ENCODE assay signal across 16 cellular contexts in genomic region chrX:119728487-119728886, GRCh38. TPM values are rescaled to one million over a fixed set of nuclear protein-coding genes. Genes with fewer than 3 reads are reported as not detected.
A peak's percentile ranks its signal among the peaks of the same experiment; 100 is the strongest.
DNase-seq lines count a peak whose midpoint lies in the region; ATAC-seq and TF ChIP-seq lines count a peak whose summit lies in the region.
"Had no signal": no experiment of that assay in that cellular context is flagged by ENCODE, and none has a peak within 500 bp of the region (broad histone marks: within the 10 kb centered on the region; RNA-seq: fewer than 3 reads in every experiment).

No MANE protein-coding gene starts in this region.

- peak overlapping the region in 1 of 8 donors; percentile 40 for H3K27ac Mint-ChIP-seq in CD8-positive, alpha-beta memory T cell
- H3K27ac Mint-ChIP-seq: activated CD4-positive, alpha-beta memory T cell treated with anti-CD3 and anti-CD28 coated beads, Interleukin-2, amount 10 ng/mL, durations not matched to agents 7 days and 5 days; dendritic cell treated with granulocyte-macrophage colony-stimulating factor and Interleukin-4, amounts not matched to agents 40 ng/mL and 50 ng/mL, for 4 days; HFFc6; stimulated activated naive CD8-positive, alpha-beta T cell treated with anti-CD3 and anti-CD28 coated beads, Interleukin-15, amount 100 ng/mL, for 72 hours had no signal

- peak overlapping the region in 1 of 7 donors; percentile 19 for H3K4me3 Mint-ChIP-seq in CD8-positive, alpha-beta memory T cell
- H3K4me3 Mint-ChIP-seq: activated CD4-positive, alpha-beta memory T cell treated with anti-CD3 and anti-CD28 coated beads, Interleukin-2, amount 10 ng/mL, durations not matched to agents 7 days and 5 days; dendritic cell treated with granulocyte-macrophage colony-stimulating factor and Interleukin-4, amounts not matched to agents 40 ng/mL and 50 ng/mL, for 4 days; HFFc6; stimulated activated naive CD8-positive, alpha-beta T cell treated with anti-CD3 and anti-CD28 coated beads, Interleukin-15, amount 100 ng/mL, for 72 hours had no signal

- H3K36me3 Mint-ChIP-seq in CD8-positive, alpha-beta memory T cell: no peaks in the 10 kb centered on the region

- H3K9me3 Mint-ChIP-seq in CD8-positive, alpha-beta memory T cell: no peaks in the 10 kb centered on the region
- H3K9me3 Mint-ChIP-seq: activated CD4-positive, alpha-beta memory T cell treated with anti-CD3 and anti-CD28 coated beads, Interleukin-2, amount 10 ng/mL, durations not matched to agents 7 days and 5 days; dendritic cell treated with granulocyte-macrophage colony-stimulating factor and Interleukin-4, amounts not matched to agents 40 ng/mL and 50 ng/mL, for 4 days; HFFc6; stimulated activated naive CD8-positive, alpha-beta T cell treated with anti-CD3 and anti-CD28 coated beads, Interleukin-15, amount 100 ng/mL, for 72 hours had no signal

- no peak overlapping the region for H2AFZ ChIP-seq in SK-N-SH (ENCODE audit: low read depth)

- intact Hi-C loops in left colon (cut with DNase I, micrococcal nuclease): no loop called here

- no peaks in the 10 kb centered on the region for H3K9me2 ChIP-seq in SK-N-SH

- H3K4me3 ChIP-seq in SK-N-SH (ENCODE audit: low read depth in 2 of 2, low read length in 1 of 2): no peak overlapping the region
- no peak overlapping the region for H3K4me3 ChIP-seq in CD8-positive, alpha-beta memory T cell (ENCODE audit: low read length)

- H3K4me1 ChIP-seq in SK-N-SH (ENCODE audit: control insufficient read depth in 1 of 2, insufficient read depth in 2 of 2, low read depth in 1 of 2, low read length in 1 of 2): no peaks in the 10 kb centered on the region
- no peaks in the 10 kb centered on the region for H3K4me1 ChIP-seq in CD8-positive, alpha-beta memory T cell (ENCODE audit: insufficient read depth, low read length)

- H3K36me3 ChIP-seq in SK-N-SH (replicated peaks in 1 of 2; ENCODE audit: control insufficient read depth in 1 of 2, insufficient read depth in 2 of 2, low read length in 1 of 2): no peaks in the 10 kb centered on the region
- no peaks in the 10 kb centered on the region for H3K36me3 ChIP-seq in CD8-positive, alpha-beta memory T cell (ENCODE audit: insufficient read depth, low read length)

- CTCF ChIA-PET in SK-N-SH (lab: Yijun Ruan, JAX): interaction anchor here (0.6 to 4.2 kb wide), 13 partner anchors 11 to 260 kb away, joined by 3 to 31 read pairs (median 7); no protein-coding TSS in a partner anchor
- CTCF ChIA-PET in CD8-positive, alpha-beta memory T cell (lab: Charles Lee): interaction anchor here (0.8 to 4.3 kb wide), 16 partner anchors 18 to 259 kb away, joined by 3 to 24 read pairs (median 6); partner anchors contain the start of genes NKRF, SEPTIN6 and SOWAHD

- TF ChIP-seq EP300 in SK-N-SH (IDR thresholded peaks at IDR 0.05; ENCODE audit: borderline replicate concordance in 1 of 2, low read depth in 1 of 2, low read length in 1 of 2): no peak

- H3K27me3 ChIP-seq in SK-N-SH (ENCODE audit: insufficient read depth): peaks cover 34% of the 10 kb centered on the region; the same call in 1 of the 2 replicates
- H3K27me3 ChIP-seq in CD8-positive, alpha-beta memory T cell (ENCODE audit: insufficient read depth, low read length, poor library complexity, severe bottlenecking): no peaks in the 10 kb centered on the region

- H3K27ac ChIP-seq in SK-N-SH (ENCODE audit: low read depth in 2 of 2, low read length in 1 of 2): no peak overlapping the region
- H3K27ac ChIP-seq in CD8-positive, alpha-beta memory T cell (ENCODE audit: low read depth, low read length): no peak overlapping the region
- H3K27ac ChIP-seq: 22Rv1, RWPE1 had no signal

- H3K9me3 ChIP-seq in SK-N-SH: no peaks in the 10 kb centered on the region
- H3K9me3 ChIP-seq in CD8-positive, alpha-beta memory T cell (ENCODE audit: low read length): no peaks in the 10 kb centered on the region

- DNase-seq in DMS 273 (lab: John Stamatoyannopoulos, UW; ENCODE audit: unreplicated experiment) (peak; percentile 23), DMS 273 treated with DMSO at 0.1 percent for 48 hours (lab: John Stamatoyannopoulos, UW) (no peak), SK-N-SH (no peak), left colon (peak in 1 of 2 donors; percentile 18), NCI-H1436 (lab: John Stamatoyannopoulos, UW) (no peak)
- no peak for DNase-seq in CD8-positive, alpha-beta memory T cell
- DNase-seq: activated CD4-positive, alpha-beta memory T cell treated with anti-CD3 and anti-CD28 coated beads, Interleukin-2, amount 10 ng/mL, durations not matched to agents 7 days and 5 days; HFFc6; NCI-H2227 treated with DMSO at 0.1 percent for 48 hours; nucleus accumbens; stimulated activated naive CD8-positive, alpha-beta T cell treated with anti-CD3 and anti-CD28 coated beads, Interleukin-15, amount 100 ng/mL, for 72 hours had no signal

- H3K27me3 Mint-ChIP-seq in CD8-positive, alpha-beta memory T cell: peaks cover 0 to 3% of the 10 kb centered on the region in 2 donors
- H3K27me3 Mint-ChIP-seq: activated CD4-positive, alpha-beta memory T cell treated with anti-CD3 and anti-CD28 coated beads, Interleukin-2, amount 10 ng/mL, durations not matched to agents 7 days and 5 days; dendritic cell treated with granulocyte-macrophage colony-stimulating factor and Interleukin-4, amounts not matched to agents 40 ng/mL and 50 ng/mL, for 4 days; stimulated activated naive CD8-positive, alpha-beta T cell treated with anti-CD3 and anti-CD28 coated beads, Interleukin-15, amount 100 ng/mL, for 72 hours had no signal

- no peak overlapping the region for H3K4me2 ChIP-seq in SK-N-SH

- H4K20me1 ChIP-seq in SK-N-SH (ENCODE audit: insufficient read depth): no peaks in the 10 kb centered on the region

- TF ChIP-seq RAD21 in SK-N-SH (IDR thresholded peaks at IDR 0.05; ENCODE audit: low read length): no peak

- no peak overlapping the region for H3K9ac ChIP-seq in SK-N-SH

- POLR2A ChIA-PET in SK-N-SH (lab: Yijun Ruan, JAX): no interaction called here
- POLR2A ChIA-PET in CD8-positive, alpha-beta memory T cell (lab: Charles Lee): no interaction called here

- ATAC-seq in HG02885 (IDR thresholded peaks at IDR 0.05; ENCODE audit: poor library complexity, unreplicated experiment): peak; percentile 64
- ATAC-seq in left colon: peak; percentile 56
- no peak for ATAC-seq in GM21526 (IDR thresholded peaks at IDR 0.05; ENCODE audit: low FRiP score, unreplicated experiment)
- ATAC-seq: stimulated activated naive CD8-positive, alpha-beta T cell treated with anti-CD3 and anti-CD28 coated beads, Interleukin-15, amount 100 ng/mL, for 72 hours had no signal

- no peaks in the 10 kb centered on the region for H3F3A ChIP-seq in SK-N-SH (replicated peaks; ENCODE audit: insufficient read depth)

- WGBS in SK-N-SH (ENCODE audit: low lambda C conversion rate): 49% methylated on average over 5 of the region's 5 CpGs

- H3K4me1 Mint-ChIP-seq in CD8-positive, alpha-beta memory T cell: peaks cover 9 to 15% (median 13%) of the 10 kb centered on the region in 3 donors

- peak; percentile 25; the same call in 1 of the 2 replicates for TF ChIP-seq CTCF in SK-N-SH (IDR thresholded peaks at IDR 0.05)

- H3K79me2 ChIP-seq in SK-N-SH (ENCODE audit: insufficient read depth): no peaks in the 10 kb centered on the region

TF ChIP-seq in SK-N-SH, 30 proteins besides CTCF, POLR2A, EP300 and RAD21:
- TF ChIP-seq TAF1 (IDR thresholded peaks at IDR 0.05; ENCODE audit: borderline replicate concordance, low read depth, low read length) (no peak), MAX (IDR thresholded peaks at IDR 0.05; ENCODE audit: low read depth) (no peak), POLR2AphosphoS5 (IDR thresholded peaks at IDR 0.05; ENCODE audit: low read depth, low read length) (no peak)
TF ChIP-seq in SK-N-SH: peak in this region for 0.

RNA-seq across cellular contexts. Expression of gene SOWAHD, which starts 29.9 kb away (rescaled TPM):
- 0.20 and 0.32 TPM in 2 replicates for polyA plus RNA-seq in SK-N-SH (2012; rRNA removed)
- polyA plus RNA-seq in SK-N-SH (2012; cell fraction: cytosol; rRNA removed): 0.13 and 0.18 TPM in 2 replicates
- 0.16 and 0.24 TPM in 2 replicates for polyA plus RNA-seq in SK-N-SH (2012; cell fraction: nucleus; rRNA removed)
- 1 to 10 TPM; 3.0 to 3.5 TPM for total RNA-seq in left colon
- total RNA-seq in CD8-positive, alpha-beta memory T cell: under 1 TPM; 0.33 to 0.55 TPM
- 0.84 TPM for polyA plus RNA-seq in CD8-positive, alpha-beta memory T cell

RNA-seq across cellular contexts. Expression of gene SEPTIN6, which starts 35.5 kb away (rescaled TPM):
- polyA plus RNA-seq in SK-N-SH (2012; rRNA removed): 33.1 and 36.3 TPM in 2 replicates
- 29.5 and 36.9 TPM in 2 replicates for polyA plus RNA-seq in SK-N-SH (2012; cell fraction: cytosol; rRNA removed)
- 22.0 and 24.7 TPM in 2 replicates for polyA plus RNA-seq in SK-N-SH (2012; cell fraction: nucleus; rRNA removed)
- total RNA-seq in left colon: 10 to 100 TPM; 11.8 to 15.8 TPM
- 100 to 1,000 TPM; 122 to 125 TPM for total RNA-seq in CD8-positive, alpha-beta memory T cell
- 229 TPM for polyA plus RNA-seq in CD8-positive, alpha-beta memory T cell

Comparison
In these comparisons a context has a peak if more than half of its experiments do, and no peak if none do; other contexts are left out.
1. RNA of gene SEPTIN6, which starts 35.5 kb away (total RNA-seq): 122 to 125 TPM in CD8-positive, alpha-beta memory T cell; 11.8 to 15.8 TPM in left colon; every median in the first group is over 4 times any median in the second.